ENCODE assay signal across 1 cellular context in genomic region chr1:3888301-3888700, GRCh38.
TF ChIP-seq lines count a peak whose summit lies in the region.

No MANE protein-coding gene starts in this region.

TF ChIP-seq in SK-N-SH, 30 proteins besides CTCF, POLR2A, EP300 and RAD21:
- TF ChIP-seq SMC3 (IDR thresholded peaks at IDR 0.05; ENCODE audit: low read depth, low read length): no peak
- TF ChIP-seq TCF12 (IDR thresholded peaks at IDR 0.05): no peak
- TF ChIP-seq MXI1 (IDR thresholded peaks at IDR 0.05; ENCODE audit: low read depth, low read length): no peak
- no peak for TF ChIP-seq TAF1 (IDR thresholded peaks at IDR 0.05; ENCODE audit: borderline replicate concordance, low read depth, low read length)
- no peak for TF ChIP-seq CHD2 (IDR thresholded peaks at IDR 0.05; ENCODE audit: low read length, partially characterized antibody)
- no peak for TF ChIP-seq YY1 (IDR thresholded peaks at IDR 0.05; ENCODE audit: low read depth)
- no peak for TF ChIP-seq USF2 (IDR thresholded peaks at IDR 0.05; ENCODE audit: borderline replicate concordance, low read depth, low read length)
- TF ChIP-seq RXRA (IDR thresholded peaks at IDR 0.05; ENCODE audit: borderline replicate concordance, low read depth): no peak
- TF ChIP-seq RCOR1 (IDR thresholded peaks at IDR 0.05; ENCODE audit: low read length): no peak
- no peak for TF ChIP-seq JUND (IDR thresholded peaks at IDR 0.05)
- TF ChIP-seq PBX3 (IDR thresholded peaks at IDR 0.05): no peak
- no peak for TF ChIP-seq ELF1 (IDR thresholded peaks at IDR 0.05)
- TF ChIP-seq USF1 (IDR thresholded peaks at IDR 0.05; ENCODE audit: borderline replicate concordance, low read depth): no peak
- TF ChIP-seq TEAD4 (IDR thresholded peaks at IDR 0.05; ENCODE audit: borderline replicate concordance, insufficient read depth): no peak
